1 cellular context compared by ENCODE assay signal in the genomic region with DNA sequence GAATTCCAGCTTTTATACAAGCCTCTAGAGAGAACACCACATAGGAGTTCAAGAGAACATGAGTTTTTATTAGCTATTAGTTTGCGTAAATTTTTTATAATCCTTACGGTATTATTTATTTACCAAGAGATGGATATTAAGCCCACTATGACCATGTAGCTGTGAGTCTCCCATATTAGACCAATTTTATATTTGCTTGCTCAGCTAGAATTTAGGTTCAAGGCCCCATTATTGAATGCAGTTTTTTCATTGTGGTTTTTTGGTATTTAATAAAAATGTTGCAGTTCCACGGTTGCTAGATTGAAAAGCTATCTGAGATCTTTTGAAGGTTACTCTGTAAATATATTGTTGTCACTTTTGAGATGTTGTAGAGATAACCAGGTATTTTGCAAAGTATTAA.
TF ChIP-seq lines count a peak whose summit lies in the region.

No MANE protein-coding gene starts in this region.

TF ChIP-seq in HepG2, 621 proteins besides CTCF, POLR2A, EP300 and RAD21:
- TF ChIP-seq XBP1 (CRISPR knock-in tag; IDR thresholded peaks at IDR 0.05) (no peak), ZNF143 (CRISPR knock-in tag; IDR thresholded peaks at IDR 0.05) (no peak), ZNF136 (CRISPR knock-in tag; IDR thresholded peaks at IDR 0.05; ENCODE audit: low read depth) (no peak), DPF2 (CRISPR knock-in tag; IDR thresholded peaks at IDR 0.05; ENCODE audit: borderline replicate concordance, low read depth) (no peak), ZNF230 (CRISPR knock-in tag; IDR thresholded peaks at IDR 0.05) (no peak), ZIK1 (CRISPR knock-in tag; IDR thresholded peaks at IDR 0.05; ENCODE audit: borderline replicate concordance, low read depth) (no peak), JARID2 (CRISPR knock-in tag; IDR thresholded peaks at IDR 0.05; ENCODE audit: insufficient replicate concordance) (no peak), MAFK (conservative IDR thresholded peaks at IDR 0.05 in 1 of 2, IDR thresholded peaks at IDR 0.05 in 1 of 2; ENCODE audit: low read length in 2 of 2) (peak; percentile 57 to 75), ZNF724P (CRISPR knock-in tag; IDR thresholded peaks at IDR 0.05; ENCODE audit: borderline replicate concordance) (no peak), ZNF224 (CRISPR knock-in tag; IDR thresholded peaks at IDR 0.05) (no peak), POLR2G (IDR thresholded peaks at IDR 0.05; ENCODE audit: low read depth, low read length) (no peak), ZNF451 (CRISPR knock-in tag; IDR thresholded peaks at IDR 0.05) (no peak), MAFF (IDR thresholded peaks at IDR 0.05; ENCODE audit: low read depth, low read length) (peak; percentile 53)
- TF ChIP-seq, protein P1, sequence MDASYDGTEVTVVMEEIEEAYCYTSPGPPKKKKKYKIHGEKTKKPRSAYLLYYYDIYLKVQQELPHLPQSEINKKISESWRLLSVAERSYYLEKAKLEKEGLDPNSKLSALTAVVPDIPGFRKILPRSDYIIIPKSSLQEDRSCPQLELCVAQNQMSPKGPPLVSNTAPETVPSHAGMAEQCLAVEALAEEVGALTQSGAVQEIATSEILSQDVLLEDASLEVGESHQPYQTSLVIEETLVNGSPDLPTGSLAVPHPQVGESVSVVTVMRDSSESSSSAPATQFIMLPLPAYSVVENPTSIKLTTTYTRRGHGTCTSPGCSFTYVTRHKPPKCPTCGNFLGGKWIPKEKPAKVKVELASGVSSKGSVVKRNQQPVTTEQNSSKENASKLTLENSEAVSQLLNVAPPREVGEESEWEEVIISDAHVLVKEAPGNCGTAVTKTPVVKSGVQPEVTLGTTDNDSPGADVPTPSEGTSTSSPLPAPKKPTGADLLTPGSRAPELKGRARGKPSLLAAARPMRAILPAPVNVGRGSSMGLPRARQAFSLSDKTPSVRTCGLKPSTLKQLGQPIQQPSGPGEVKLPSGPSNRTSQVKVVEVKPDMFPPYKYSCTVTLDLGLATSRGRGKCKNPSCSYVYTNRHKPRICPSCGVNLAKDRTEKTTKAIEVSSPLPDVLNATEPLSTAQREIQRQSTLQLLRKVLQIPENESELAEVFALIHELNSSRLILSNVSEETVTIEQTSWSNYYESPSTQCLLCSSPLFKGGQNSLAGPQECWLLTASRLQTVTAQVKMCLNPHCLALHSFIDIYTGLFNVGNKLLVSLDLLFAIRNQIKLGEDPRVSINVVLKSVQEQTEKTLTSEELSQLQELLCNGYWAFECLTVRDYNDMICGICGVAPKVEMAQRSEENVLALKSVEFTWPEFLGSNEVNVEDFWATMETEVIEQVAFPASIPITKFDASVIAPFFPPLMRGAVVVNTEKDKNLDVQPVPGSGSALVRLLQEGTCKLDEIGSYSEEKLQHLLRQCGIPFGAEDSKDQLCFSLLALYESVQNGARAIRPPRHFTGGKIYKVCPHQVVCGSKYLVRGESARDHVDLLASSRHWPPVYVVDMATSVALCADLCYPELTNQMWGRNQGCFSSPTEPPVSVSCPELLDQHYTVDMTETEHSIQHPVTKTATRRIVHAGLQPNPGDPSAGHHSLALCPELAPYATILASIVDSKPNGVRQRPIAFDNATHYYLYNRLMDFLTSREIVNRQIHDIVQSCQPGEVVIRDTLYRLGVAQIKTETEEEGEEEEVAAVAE (CRISPR knock-in tag; IDR thresholded peaks at IDR 0.05; ENCODE audit: borderline replicate concordance), result no peak
